In genomic region chr14:24705840-24706239, GRCh38 we compare ENCODE assay signal across 12 cellular contexts.
DNase-seq lines count a peak whose midpoint lies in the region; ATAC-seq and TF ChIP-seq lines count a peak whose summit lies in the region.
"Had no signal": no experiment of that assay in that cellular context is flagged by ENCODE, and none has a peak within 500 bp of the region (broad histone marks: within the 10 kb centered on the region; RNA-seq: fewer than 3 reads in every experiment).

No MANE protein-coding gene starts in this region.

- H3K27ac ChIP-seq in MM.1S (ENCODE audit: low read length): no peak overlapping the region
- H3K27ac ChIP-seq: neural progenitor cell had no signal

- H3K9ac ChIP-seq in MM.1S (ENCODE audit: low read length): no peak overlapping the region
- H3K9ac ChIP-seq: neural progenitor cell had no signal

- no peak for TF ChIP-seq CTCF in GM06990 (IDR thresholded peaks at IDR 0.05; ENCODE audit: insufficient read depth, low read length, poor library complexity, severe bottlenecking)
- no peak for TF ChIP-seq CTCF in MM.1S (IDR thresholded peaks at IDR 0.05; ENCODE audit: low read length)

- H3K9me2 ChIP-seq in MM.1S (replicated peaks; ENCODE audit: insufficient read depth, low read length): no peaks in the 10 kb centered on the region

- H3K4me1 ChIP-seq in MM.1S (ENCODE audit: low read length): 0 out of 2 replicates have a peak, but pooled peaks cover 5% of the 10 kb centered on the region
- H3K4me1 ChIP-seq: neural progenitor cell had no signal

- ATAC-seq in GM19372 (IDR thresholded peaks at IDR 0.05; ENCODE audit: low read depth, unreplicated experiment) (peak; percentile 89), HG02885 (IDR thresholded peaks at IDR 0.05; ENCODE audit: poor library complexity, unreplicated experiment) (peak; percentile 94)

- peak; percentile 37 for DNase-seq in GM06990 (ENCODE audit: extremely low read depth, insufficient read length)
- DNase-seq in MM.1S: peak; percentile 6
- DNase-seq in effector CD8-positive, alpha-beta T cell (lab: John Stamatoyannopoulos, UW): no peak
- DNase-seq in epidermal melanocyte (ENCODE audit: insufficient read length, low spot score): no peak
- no peak for DNase-seq in NCI-H69 (lab: John Stamatoyannopoulos, UW)
- DNase-seq in NCI-H146 treated with DMSO at 0.1 percent for 48 hours (lab: John Stamatoyannopoulos, UW; ENCODE audit: unreplicated experiment): no peak
- DNase-seq: activated naive CD4-positive, alpha-beta T cell treated with Interleukin-2 at 50 U/mL for 16 hours; NCI-H524; T-helper 9 cell had no signal

- H3F3A ChIP-seq in MM.1S (ENCODE audit: insufficient read depth, low read length): no peaks in the 10 kb centered on the region

- H3K9me3 ChIP-seq in MM.1S (replicated peaks; ENCODE audit: insufficient read depth, low read length): no peaks in the 10 kb centered on the region

- no peaks in the 10 kb centered on the region for H3K27me3 ChIP-seq in GM06990 (replicated peaks; ENCODE audit: control insufficient read depth, insufficient read depth, low read length)
- no peaks in the 10 kb centered on the region for H3K27me3 ChIP-seq in MM.1S (replicated peaks; ENCODE audit: insufficient read depth, low read length)
- H3K27me3 ChIP-seq: neural progenitor cell had no signal

- H3K4me3 ChIP-seq in GM06990 (replicated peaks; ENCODE audit: low read depth, low read length) (no peak overlapping the region), MM.1S (ENCODE audit: low read length) (no peak overlapping the region)
- H3K4me3 ChIP-seq: neural progenitor cell had no signal

- H4K20me1 ChIP-seq in MM.1S (ENCODE audit: insufficient read depth, low read length): no peaks in the 10 kb centered on the region

- no peaks in the 10 kb centered on the region for H3K79me2 ChIP-seq in MM.1S (ENCODE audit: low read length)

- H2AFZ ChIP-seq in MM.1S (ENCODE audit: low read length): no peak overlapping the region
- H2AFZ ChIP-seq: neural progenitor cell had no signal

- H3K36me3 ChIP-seq in GM06990 (ENCODE audit: control insufficient read depth, insufficient read depth, low read length): no peaks in the 10 kb centered on the region
- H3K36me3 ChIP-seq in MM.1S (replicated peaks; ENCODE audit: insufficient read depth, low read length): no peaks in the 10 kb centered on the region
- H3K36me3 ChIP-seq: neural progenitor cell had no signal

- no peak overlapping the region for H3K4me2 ChIP-seq in MM.1S (ENCODE audit: low read depth, low read length)
- H3K4me2 ChIP-seq: neural progenitor cell had no signal

Comparison
In these comparisons a context has a peak if more than half of its experiments do, and no peak if none do; other contexts are left out.
1. DNase-seq: peak in GM06990 (single experiment) and MM.1S (single experiment); none in effector CD8-positive, alpha-beta T cell (single experiment), epidermal melanocyte (single experiment), NCI-H69 (single experiment) and NCI-H146 treated with DMSO at 0.1 percent for 48 hours (single experiment).